Comparison of ENCODE assay signal across 30 cellular contexts in the genomic region with DNA sequence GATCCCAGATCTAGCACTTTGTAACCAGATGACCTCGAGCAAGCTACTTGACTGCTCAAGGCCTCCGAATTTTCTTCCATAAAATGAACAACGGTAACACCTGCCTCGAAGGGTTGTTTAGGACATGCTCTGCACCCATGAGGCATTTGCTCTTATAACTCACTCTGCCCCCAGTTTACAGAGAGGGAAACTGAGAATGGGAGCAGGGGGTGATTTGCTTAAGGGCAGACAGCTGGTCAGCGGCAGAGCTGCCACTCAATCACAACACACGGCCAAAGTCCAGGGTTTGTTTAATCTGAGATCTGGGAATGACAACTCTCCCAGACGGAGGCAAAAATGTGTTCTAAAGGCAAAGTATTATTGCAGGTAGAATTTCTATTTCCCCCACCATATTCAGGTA.
"Had no signal": no experiment of that assay in that cellular context is flagged by ENCODE, and none has a peak within 500 bp of the region (broad histone marks: within the 10 kb centered on the region; RNA-seq: fewer than 3 reads in every experiment).

No MANE protein-coding gene starts in this region.

- DNase-seq: activated CD4-positive, alpha-beta memory T cell treated with anti-CD3 and anti-CD28 coated beads for 36 hours; activated CD4-positive, alpha-beta T cell treated with anti-CD3 and anti-CD28 coated beads for 36 hours; activated CD4-positive, alpha-beta T cell treated with anti-CD3 and anti-CD28 coated beads, Interleukin-2, amount 10 ng/mL, durations not matched to agents 24 days and 14 days; activated CD4-positive, CD25-positive, alpha-beta regulatory T cell; activated CD4-positive, CD25-positive, alpha-beta regulatory T cell treated with anti-CD3 and anti-CD28 coated beads, Interleukin-2, amount 50 U/mL, for 72 hours; activated CD8-positive, alpha-beta memory T cell treated with anti-CD3 and anti-CD28 coated beads, Interleukin-2, amount 10 ng/mL, durations not matched to agents 7 days and 5 days; activated CD8-positive, alpha-beta memory T cell treated with anti-CD3 and anti-CD28 coated beads, Interleukin-2, amount 50 U/mL, for 4 hours; activated CD8-positive, alpha-beta T cell treated with anti-CD3 and anti-CD28 coated beads, Interleukin-2, amount 10 ng/mL, durations not matched to agents 7 days and 5 days; activated effector memory CD4-positive, alpha-beta T cell treated with anti-CD3 and anti-CD28 coated beads, Interleukin-2, amount 50 U/mL, for 16 hours; activated naive CD4-positive, alpha-beta T cell treated with anti-CD3 and anti-CD28 coated beads for 36 hours; activated naive CD8-positive, alpha-beta T cell treated with anti-CD3 and anti-CD28 coated beads for 36 hours; activated naive CD8-positive, alpha-beta T cell treated with anti-CD3 and anti-CD28 coated beads, Interleukin-2, amount 50 U/mL, for 24 hours; activated T-cell treated with anti-CD3 and anti-CD28 coated beads, Interleukin-2, amount 50 U/mL, for 1 hour; activated T-cell treated with anti-CD3 and anti-CD28 coated beads, Interleukin-2, amount 50 U/mL, for 48 hours; adrenal gland; amygdala; central memory CD4-positive, alpha-beta T cell; cerebellar nuclear complex; dorsolateral prefrontal cortex; effector memory CD4-positive, alpha-beta T cell; endodermal cell; foreskin fibroblast; head of caudate nucleus; T-helper 2 cell had no signal

- FAIRE-seq: frontal cortex had no signal

- H3K9me3 ChIP-seq: adrenal gland, ascending aorta had no signal

- H3K36me3 ChIP-seq: adrenal gland, ascending aorta, breast epithelium, cardiac muscle cell had no signal

- H3K27me3 ChIP-seq: adrenal gland, ascending aorta, breast epithelium, cardiac muscle cell had no signal

- H3K4me1 ChIP-seq: adrenal gland, ascending aorta, breast epithelium had no signal

- H3K4me3 ChIP-seq: adrenal gland, ascending aorta, breast epithelium, cardiac muscle cell, coronary artery, dorsolateral prefrontal cortex had no signal

- H3K27ac ChIP-seq: adrenal gland, ascending aorta, breast epithelium, cardiac muscle cell, coronary artery, dorsolateral prefrontal cortex had no signal

- ATAC-seq: activated CD4-positive, alpha-beta T cell treated with anti-CD3 and anti-CD28 coated beads for 36 hours; activated CD8-positive, alpha-beta memory T cell treated with anti-CD3 and anti-CD28 coated beads, Interleukin-2, amount 10 ng/mL, durations not matched to agents 7 days and 5 days; activated CD8-positive, alpha-beta T cell treated with anti-CD3 and anti-CD28 coated beads, Interleukin-2, amount 10 ng/mL, durations not matched to agents 7 days and 5 days; activated naive CD8-positive, alpha-beta T cell treated with anti-CD3 and anti-CD28 coated beads, Interleukin-2, amount 50 U/mL, for 24 hours; esophagus mucosa had no signal
